Comparison of ENCODE assay signal across 8 cellular contexts in genomic region chr2:219230201-219230540, GRCh38. TPM values are rescaled to one million over a fixed set of nuclear protein-coding genes. Genes with fewer than 3 reads are reported as not detected.
DNase-seq lines count a peak whose midpoint lies in the region; ATAC-seq and TF ChIP-seq lines count a peak whose summit lies in the region.

No MANE protein-coding gene starts in this region.

- in situ Hi-C loops in Caki2 (cut with HindIII; ENCODE audit: low pct_unique_long_range_greater_than_20kb, low sequenced_read_pairs), result no loop called here
- in situ Hi-C loops in Panc1 (cut with HindIII; ENCODE audit: low pct_unique_long_range_greater_than_20kb, low sequenced_read_pairs), result no loop called here
- in situ Hi-C loops in brain microvascular endothelial cell (cut with HindIII; ENCODE audit: low pct_ligation_motif_present, low sequenced_read_pairs), result no loop called here

- ATAC-seq in Panc1 (peak; percentile 15; the same call in 1 of the 2 replicates), GM18873 (IDR thresholded peaks at IDR 0.05; ENCODE audit: low FRiP score, unreplicated experiment) (no peak)

- TF ChIP-seq CTCF in Panc1 (IDR thresholded peaks at IDR 0.05), result no peak
- no peak for TF ChIP-seq CTCF in brain microvascular endothelial cell (IDR thresholded peaks at IDR 0.05; ENCODE audit: low read depth, low read length, missing control alignments)

- no peaks in the 10 kb centered on the region for H3K9me3 ChIP-seq in Panc1 (ENCODE audit: control insufficient read depth, insufficient read depth, low read depth, low read length)

- POLR2A ChIA-PET in Panc1 (lab: Charles Lee), result interaction anchor here (2.1 kb wide), 1 partner anchor 15 kb away, joined by 11 read pairs; the partner anchor contains the start of genes GLB1L and STK16

- no peaks in the 10 kb centered on the region for H3K27me3 ChIP-seq in Panc1 (ENCODE audit: control insufficient read depth, insufficient read depth, low read length)
- no peaks in the 10 kb centered on the region for H3K27me3 ChIP-seq in brain microvascular endothelial cell (replicated peaks)

- CTCF ChIA-PET in Panc1 (lab: Charles Lee), result interaction anchor here (0.6 kb wide), 1 partner anchor 194 kb away, joined by 3 read pairs; no protein-coding TSS in a partner anchor

- intact Hi-C loops in Panc1 (cut with micrococcal nuclease; ENCODE audit: unreplicated experiment), result no loop called here

- H3K4me1 ChIP-seq in Panc1 (ENCODE audit: control insufficient read depth, insufficient read depth, low read length), result peaks cover 8% of the 10 kb centered on the region

- H3K27ac ChIP-seq in Panc1 (ENCODE audit: low read length), result peak overlapping the region; percentile 90
- peak overlapping the region; percentile 93 for H3K27ac ChIP-seq in brain microvascular endothelial cell

- H3K4me3 ChIP-seq in Panc1 (ENCODE audit: low read depth in 2 of 2, low read length in 2 of 2) (peak overlapping the region; percentile 98 to 99), brain microvascular endothelial cell (ENCODE audit: low read depth, low read length) (peak overlapping the region; percentile 87)

- H3K36me3 ChIP-seq in Panc1 (ENCODE audit: control insufficient read depth, insufficient read depth, low read length) (peaks cover 8% of the 10 kb centered on the region; the same call in 1 of the 2 replicates), brain microvascular endothelial cell (replicated peaks) (peaks cover 39% of the 10 kb centered on the region)

- BruUV-seq in Panc1 (replicated peaks; lab: Mats Ljungman, UMichigan), result TSS peak; percentile 70

- DNase-seq in Caki2 (ENCODE audit: low read depth) (peak; percentile 54), HCEC 1CT (peak; percentile 46), Panc1 (ENCODE audit: low read depth, low spot score) (no peak), brain microvascular endothelial cell (peak; percentile 44), inferior parietal cortex (ENCODE audit: extremely low spot score) (peak; percentile 9), cerebellar nuclear complex (lab: John Stamatoyannopoulos, UW) (no peak)
- DNase-seq in stimulated activated CD4-positive, alpha-beta T cell treated with anti-CD3 and anti-CD28 coated beads, Interleukin-12 subunit alpha, Interleukin-12 subunit beta, amount 100 ng/mL, for 48 hours (ENCODE audit: low read depth in 2 of 3, low spot score in 1 of 3), result peak; percentile 34 to 58 (median 42)

RNA-seq across cellular contexts. Expression of gene ANKZF1, which starts 0.6 kb away (rescaled TPM):
- 20.7 and 45.6 TPM in 2 replicates for total RNA-seq in Caki2 (2014; rRNA removed; shearing (Covaris generic); ENCODE audit: low replicate concordance)
- total RNA-seq in Panc1 (2021; ENCODE audit: unreplicated experiment), result 36.2 TPM
- polyA plus RNA-seq in Panc1 (2012; ENCODE audit: insufficient read length), result 41.8 TPM

RNA-seq across cellular contexts. Expression of gene ATG9A, which starts 0.7 kb away (rescaled TPM):
- total RNA-seq in Caki2 (2014; rRNA removed; shearing (Covaris generic); ENCODE audit: low replicate concordance), result 18.6 and 39.2 TPM in 2 replicates
- 75.1 TPM for total RNA-seq in Panc1 (2021; ENCODE audit: unreplicated experiment)
- polyA plus RNA-seq in Panc1 (2012; ENCODE audit: insufficient read length), result 90.1 TPM

RNA-seq across cellular contexts. Expression of gene ABCB6, which starts 11.4 kb away (rescaled TPM):
- total RNA-seq in Caki2 (2014; rRNA removed; shearing (Covaris generic); ENCODE audit: low replicate concordance), result 80.0 and 81.7 TPM in 2 replicates
- total RNA-seq in Panc1 (2021; ENCODE audit: unreplicated experiment), result 19.0 TPM
- polyA plus RNA-seq in Panc1 (2012; ENCODE audit: insufficient read length), result 29.5 TPM

RNA-seq across cellular contexts. Expression of gene GLB1L, which starts 15.1 kb away (rescaled TPM):
- 26.1 and 35.4 TPM in 2 replicates for total RNA-seq in Caki2 (2014; rRNA removed; shearing (Covaris generic); ENCODE audit: low replicate concordance)
- 8.1 TPM for total RNA-seq in Panc1 (2021; ENCODE audit: unreplicated experiment)
- polyA plus RNA-seq in Panc1 (2012; ENCODE audit: insufficient read length), result 3.1 TPM

RNA-seq across cellular contexts. Expression of gene STK16, which starts 15.1 kb away (rescaled TPM):
- total RNA-seq in Caki2 (2014; rRNA removed; shearing (Covaris generic); ENCODE audit: low replicate concordance), result 45.2 and 60.8 TPM in 2 replicates
- 29.9 TPM for total RNA-seq in Panc1 (2021; ENCODE audit: unreplicated experiment)
- 39.9 TPM for polyA plus RNA-seq in Panc1 (2012; ENCODE audit: insufficient read length)

Comparison
In these comparisons a context has a peak if more than half of its experiments do, and no peak if none do; other contexts are left out.
1. DNase-seq: peak in Caki2 (single experiment), HCEC 1CT (single experiment), brain microvascular endothelial cell (single experiment), inferior parietal cortex (single experiment) and stimulated activated CD4-positive, alpha-beta T cell treated with anti-CD3 and anti-CD28 coated beads, Interleukin-12 subunit alpha, Interleukin-12 subunit beta, amount 100 ng/mL, for 48 hours (3 of 3); none in Panc1 (single experiment) and cerebellar nuclear complex (0 of 2).